In genomic region chr12:124481257-124481750, GRCh38 we compare ENCODE assay signal across 13 cellular contexts.
DNase-seq lines count a peak whose midpoint lies in the region; ATAC-seq, FAIRE-seq and TF ChIP-seq lines count a peak whose summit lies in the region.
"Had no signal": no experiment of that assay in that cellular context is flagged by ENCODE, and none has a peak within 500 bp of the region (broad histone marks: within the 10 kb centered on the region; RNA-seq: fewer than 3 reads in every experiment).

No MANE protein-coding gene starts in this region.

- H3F3A ChIP-seq in PC-3 (ENCODE audit: low read length, unreplicated experiment) = no peaks in the 10 kb centered on the region

- no peaks in the 10 kb centered on the region for H3K9me3 Mint-ChIP-seq in natural killer cell
- H3K9me3 Mint-ChIP-seq: dendritic cell treated with granulocyte-macrophage colony-stimulating factor and Interleukin-4, amounts not matched to agents 40 ng/mL and 50 ng/mL, for 4 days had no signal

- POLR2A ChIA-PET in PC-3 (lab: Charles Lee; ENCODE audit: unreplicated experiment) = interaction anchor here (0.7 to 0.8 kb wide), 2 partner anchors 101 to 396 kb away, joined by 7 to 25 read pairs; no protein-coding TSS in a partner anchor

- DNase-seq in GM19239 (ENCODE audit: insufficient read length, low spot score) = no peak
- peak; percentile 21 for DNase-seq in PC-3
- DNase-seq in glomerular visceral epithelial cell (ENCODE audit: extremely low spot score) = peak; percentile 4
- no peak for DNase-seq in sigmoid colon
- DNase-seq in GF-D8 (lab: John Stamatoyannopoulos, UW) = no peak
- DNase-seq in dedifferentiated amniotic fluid mesenchymal stem cell (ENCODE audit: extremely low spot score) = no peak
- DNase-seq in natural killer cell = no peak
- no peak for DNase-seq in foreskin keratinocyte
- DNase-seq: activated CD8-positive, alpha-beta memory T cell treated with anti-CD3 and anti-CD28 coated beads, Interleukin-2, amount 50 U/mL, for 4 hours; SHP77 treated with DMSO at 0.1 percent for 48 hours had no signal

- no peaks in the 10 kb centered on the region for H3K79me2 ChIP-seq in PC-3 (ENCODE audit: low read length)

- no peaks in the 10 kb centered on the region for H3K9me2 ChIP-seq in PC-3 (replicated peaks; ENCODE audit: low read length)

- no peaks in the 10 kb centered on the region for H3K36me3 Mint-ChIP-seq in natural killer cell

- H3K4me2 ChIP-seq in PC-3 (ENCODE audit: low read length) = peak overlapping the region; percentile 29

- H3K27me3 Mint-ChIP-seq in natural killer cell (ENCODE audit: low read depth in 2 of 2) = peaks cover 0 to 5% of the 10 kb centered on the region in 2 donors
- H3K27me3 Mint-ChIP-seq: dendritic cell treated with granulocyte-macrophage colony-stimulating factor and Interleukin-4, amounts not matched to agents 40 ng/mL and 50 ng/mL, for 4 days had no signal

- peaks cover 20 to 41% of the 10 kb centered on the region in 2 donors for H3K4me1 Mint-ChIP-seq in natural killer cell

- CTCF ChIA-PET in PC-3 (lab: Charles Lee) = no interaction called here

- FAIRE-seq in GM19239 (lab: Jason Lieb, UNC) = peak; percentile 57

- H3K27me3 ChIP-seq in PC-3 (ENCODE audit: low read length) (no peaks in the 10 kb centered on the region), sigmoid colon (no peaks in the 10 kb centered on the region), foreskin keratinocyte (no peaks in the 10 kb centered on the region)
- H3K27me3 ChIP-seq: tibial nerve had no signal

- no peak overlapping the region for H3K9ac ChIP-seq in PC-3 (ENCODE audit: low read length)

- H2AFZ ChIP-seq in PC-3 (ENCODE audit: low read length) = no peak overlapping the region

- H3K4me3 Mint-ChIP-seq in natural killer cell = no peak overlapping the region
- H3K4me3 Mint-ChIP-seq: dendritic cell treated with granulocyte-macrophage colony-stimulating factor and Interleukin-4, amounts not matched to agents 40 ng/mL and 50 ng/mL, for 4 days had no signal

- WGBS in sigmoid colon, 2 donors = 84 to 88% methylated on average over 17 of the region's 17 CpGs

- TF ChIP-seq CTCF in PC-3 (conservative IDR thresholded peaks at IDR 0.05; ENCODE audit: low read depth, low read length) (no peak), sigmoid colon (IDR thresholded peaks at IDR 0.05) (no peak), natural killer cell (IDR thresholded peaks at IDR 0.05) (no peak), foreskin keratinocyte (conservative IDR thresholded peaks at IDR 0.05) (no peak)

- TF ChIP-seq POLR2A in sigmoid colon (IDR thresholded peaks at IDR 0.05) = no peak

- H3K27ac ChIP-seq in PC-3 (ENCODE audit: low read length) (0 out of 2 replicates have a peak overlapping the region, but pooled peaks have one; percentile 6), sigmoid colon (peak overlapping the region in 3 of 4 donors; percentile 66 to 79 (median 79)), foreskin keratinocyte (no peak overlapping the region)

- peak overlapping the region in 1 of 2 donors; percentile 39 for H3K27ac Mint-ChIP-seq in natural killer cell
- H3K27ac Mint-ChIP-seq: dendritic cell treated with granulocyte-macrophage colony-stimulating factor and Interleukin-4, amounts not matched to agents 40 ng/mL and 50 ng/mL, for 4 days had no signal

- H3K4me1 ChIP-seq in PC-3 (ENCODE audit: insufficient read depth, low read length) (peaks cover 18% of the 10 kb centered on the region), sigmoid colon (peaks cover 0 to 31% (median 30%) of the 10 kb centered on the region in 4 donors), foreskin keratinocyte (no peaks in the 10 kb centered on the region)

- BruUV-seq in PC-3 (replicated peaks; lab: Mats Ljungman, UMichigan) = no TSS peak

- H4K20me1 ChIP-seq in PC-3 (ENCODE audit: low read length) = no peaks in the 10 kb centered on the region

- peak; percentile 13; the same call in 1 of the 2 replicates for ATAC-seq in PC-3
- no peak for ATAC-seq in natural killer cell
- no peak for ATAC-seq in foreskin keratinocyte

- no peak overlapping the region for H3K4me3 ChIP-seq in PC-3 (ENCODE audit: low read length)
- H3K4me3 ChIP-seq in sigmoid colon = no peak overlapping the region
- H3K4me3 ChIP-seq: skin epidermis, tibial nerve had no signal

- TF ChIP-seq EP300 in sigmoid colon (IDR thresholded peaks at IDR 0.05) = no peak

- H3K9me3 ChIP-seq in PC-3 (ENCODE audit: low read length) (no peaks in the 10 kb centered on the region), sigmoid colon (no peaks in the 10 kb centered on the region)
- H3K9me3 ChIP-seq: tibial nerve had no signal

- peaks cover 7% of the 10 kb centered on the region; the same call in 1 of the 2 replicates for H3K36me3 ChIP-seq in PC-3 (ENCODE audit: low read depth, low read length)
- H3K36me3 ChIP-seq in sigmoid colon = peaks cover 0 to 64% (median 33%) of the 10 kb centered on the region in 4 donors

- intact Hi-C loops in PC-3 (cut with micrococcal nuclease) = no loop called here
- intact Hi-C loops in sigmoid colon (cut with DNase I) = no loop called here
- intact Hi-C loops in natural killer cell (cut with micrococcal nuclease) = no loop called here

Comparison
In these comparisons a context has a peak if more than half of its experiments do, and no peak if none do; other contexts are left out.
1. DNase-seq: peak in PC-3 (single experiment) and glomerular visceral epithelial cell (single experiment); none in GM19239 (single experiment), sigmoid colon (single experiment), GF-D8 (single experiment), dedifferentiated amniotic fluid mesenchymal stem cell (single experiment), natural killer cell (single experiment) and foreskin keratinocyte (0 of 2).